16 cellular contexts compared by ENCODE assay signal in genomic region chr10:21531164-21531563, GRCh38. TPM values are rescaled to one million over a fixed set of nuclear protein-coding genes. Genes with fewer than 3 reads are reported as not detected.
A peak's percentile ranks its signal among the peaks of the same experiment; 100 is the strongest.
DNase-seq lines count a peak whose midpoint lies in the region; ATAC-seq, FAIRE-seq and TF ChIP-seq lines count a peak whose summit lies in the region.
"Had no signal": no experiment of that assay in that cellular context is flagged by ENCODE, and none has a peak within 500 bp of the region (broad histone marks: within the 10 kb centered on the region; RNA-seq: fewer than 3 reads in every experiment).

No MANE protein-coding gene starts in this region.

- H2AK5ac ChIP-seq in mesendoderm (ENCODE audit: low read length): no peak overlapping the region

- no peak overlapping the region for H3K9ac ChIP-seq in mesendoderm (ENCODE audit: low read length)
- H3K9ac ChIP-seq: parathyroid adenoma had no signal

- H3K4me3 ChIP-seq in right atrium auricular region (no peak overlapping the region), fibroblast of pulmonary artery (replicated peaks; ENCODE audit: low read depth, low read length) (no peak overlapping the region), vagina (no peak overlapping the region), mesendoderm (ENCODE audit: low read length) (no peak overlapping the region)
- H3K4me3 ChIP-seq: testis had no signal

- no peak for TF ChIP-seq POLR2A in vagina (IDR thresholded peaks at IDR 0.05)

- peaks cover 15% of the 10 kb centered on the region for H3K79me2 ChIP-seq in mesendoderm (ENCODE audit: control insufficient read depth, insufficient read depth, low read length)
- H3K79me2 ChIP-seq: parathyroid adenoma had no signal

- H3K9me3 ChIP-seq in right atrium auricular region (no peaks in the 10 kb centered on the region), vagina (no peaks in the 10 kb centered on the region)
- H3K9me3 ChIP-seq: testis had no signal

- no peak overlapping the region for H3K4me2 ChIP-seq in mesendoderm (ENCODE audit: low read length)

- H3K36me3 ChIP-seq in right atrium auricular region (no peaks in the 10 kb centered on the region), vagina (no peaks in the 10 kb centered on the region), mesendoderm (ENCODE audit: control insufficient read depth, insufficient read depth, low read length) (no peaks in the 10 kb centered on the region)

- H3K4ac ChIP-seq in mesendoderm (ENCODE audit: low read depth, low read length): no peak overlapping the region

- no peak overlapping the region for H2BK5ac ChIP-seq in mesendoderm (ENCODE audit: low read length)

- no peak overlapping the region for H4K5ac ChIP-seq in mesendoderm (ENCODE audit: low read length)

- no peak overlapping the region for H4K8ac ChIP-seq in mesendoderm (ENCODE audit: low read depth, low read length)

- no peak for TF ChIP-seq CTCF in right atrium auricular region (IDR thresholded peaks at IDR 0.05)
- TF ChIP-seq CTCF in fibroblast of pulmonary artery (IDR thresholded peaks at IDR 0.05; ENCODE audit: low read length, missing control alignments): no peak
- no peak for TF ChIP-seq CTCF in vagina (IDR thresholded peaks at IDR 0.05)

- H3K4me1 ChIP-seq in right atrium auricular region: peaks cover 0 to 28% of the 10 kb centered on the region in 2 donors
- peaks cover 37% of the 10 kb centered on the region for H3K4me1 ChIP-seq in vagina
- peaks cover 5% of the 10 kb centered on the region for H3K4me1 ChIP-seq in mesendoderm (ENCODE audit: control insufficient read depth, low read depth, low read length)
- H3K4me1 ChIP-seq: parathyroid adenoma had no signal

- H3K23ac ChIP-seq in mesendoderm (ENCODE audit: low read length): no peak overlapping the region

- H2BK120ac ChIP-seq in mesendoderm (ENCODE audit: low read depth, low read length): no peak overlapping the region

- no peak for ATAC-seq in Right ventricle myocardium inferior
- ATAC-seq: foreskin keratinocyte, left lobe of liver had no signal

- FAIRE-seq in RCC 7860 (lab: Jason Lieb, UNC): peak; percentile 87

- no peak overlapping the region for H3K56ac ChIP-seq in mesendoderm (ENCODE audit: low read length)

- H3K18ac ChIP-seq in mesendoderm (ENCODE audit: low read length): no peak overlapping the region

- H2BK15ac ChIP-seq in mesendoderm (replicated peaks; ENCODE audit: low read depth): no peak overlapping the region

- H3K27me3 ChIP-seq in right atrium auricular region (no peaks in the 10 kb centered on the region), vagina (no peaks in the 10 kb centered on the region), mesendoderm (ENCODE audit: insufficient read depth, low read length, poor library complexity) (no peaks in the 10 kb centered on the region)
- H3K27me3 ChIP-seq: foreskin keratinocyte, testis had no signal

- no peak for DNase-seq in right atrium auricular region (ENCODE audit: low spot score)
- no peak for DNase-seq in Right ventricle myocardium inferior (ENCODE audit: missing footprints)
- peak; percentile 44 for DNase-seq in RCC 7860 (ENCODE audit: low spot score)
- peak; percentile 21 for DNase-seq in fibroblast of pulmonary artery (ENCODE audit: low read depth)
- DNase-seq in vagina (ENCODE audit: extremely low spot score in 2 of 2): no peak
- no peak for DNase-seq in dedifferentiated amniotic fluid mesenchymal stem cell (ENCODE audit: extremely low spot score)
- DNase-seq in DMS153 treated with DMSO at 0.1 percent for 48 hours (lab: John Stamatoyannopoulos, UW; ENCODE audit: unreplicated experiment): no peak
- DNase-seq in mesendoderm: no peak
- DNase-seq: activated T-cell treated with anti-CD3 and anti-CD28 coated beads, Interleukin-2, amount 50 U/mL, for 48 hours; caudate nucleus; testis had no signal

- intact Hi-C loops in Right ventricle myocardium inferior (cut with DNase I): no loop called here
- intact Hi-C loops in vagina (cut with DNase I): loop anchor here (10.0 kb wide), 1 partner anchor 1564 kb away; the partner anchor contains the start of gene MSRB2

- H3K27ac ChIP-seq in right atrium auricular region (peak overlapping the region; percentile 97 to 98), vagina (peak overlapping the region; percentile 96), mesendoderm (ENCODE audit: low read depth, low read length) (no peak overlapping the region)
- H3K27ac ChIP-seq: C4-2B, foreskin keratinocyte, parathyroid adenoma, VCaP had no signal

- no CpG with 5 or more reads among the region's 1 CpG for WGBS in mesendoderm (ENCODE audit: extremely low coverage, insufficient coverage, low lambda C conversion rate)

- H3K79me1 ChIP-seq in mesendoderm (ENCODE audit: low read length): no peaks in the 10 kb centered on the region

RNA-seq across cellular contexts. Expression of gene MLLT10, which starts 2.9 kb away (rescaled TPM):
- total RNA-seq in right atrium auricular region (10 to 100 TPM; 18.8 to 27.2 TPM), Right ventricle myocardium inferior (18.3 TPM), vagina (53.3 TPM)
- polyA plus RNA-seq in mesendoderm (2013, experiment 1 of 2): 37.4 TPM
- 40.3 TPM for polyA plus RNA-seq in mesendoderm (2013, experiment 2 of 2)

RNA-seq across cellular contexts. Expression of gene SKIDA1, which starts 5.7 kb away (rescaled TPM):
- total RNA-seq in right atrium auricular region: 1 to 10 TPM; 2.1 to 2.6 TPM
- total RNA-seq in Right ventricle myocardium inferior: 2.6 TPM
- 2.7 TPM for total RNA-seq in vagina
- polyA plus RNA-seq in mesendoderm (2013, experiment 1 of 2): 1.6 TPM
- polyA plus RNA-seq in mesendoderm (2013, experiment 2 of 2): 1.7 TPM

Comparison
In these comparisons a context has a peak if more than half of its experiments do, and no peak if none do; other contexts are left out.
1. DNase-seq: peak in RCC 7860 (single experiment) and fibroblast of pulmonary artery (single experiment); none in right atrium auricular region (single experiment), Right ventricle myocardium inferior (single experiment), vagina (0 of 2), dedifferentiated amniotic fluid mesenchymal stem cell (single experiment), DMS153 treated with DMSO at 0.1 percent for 48 hours (single experiment) and mesendoderm (single experiment).